Comparison of ENCODE assay signal across 8 cellular contexts in the genomic region with DNA sequence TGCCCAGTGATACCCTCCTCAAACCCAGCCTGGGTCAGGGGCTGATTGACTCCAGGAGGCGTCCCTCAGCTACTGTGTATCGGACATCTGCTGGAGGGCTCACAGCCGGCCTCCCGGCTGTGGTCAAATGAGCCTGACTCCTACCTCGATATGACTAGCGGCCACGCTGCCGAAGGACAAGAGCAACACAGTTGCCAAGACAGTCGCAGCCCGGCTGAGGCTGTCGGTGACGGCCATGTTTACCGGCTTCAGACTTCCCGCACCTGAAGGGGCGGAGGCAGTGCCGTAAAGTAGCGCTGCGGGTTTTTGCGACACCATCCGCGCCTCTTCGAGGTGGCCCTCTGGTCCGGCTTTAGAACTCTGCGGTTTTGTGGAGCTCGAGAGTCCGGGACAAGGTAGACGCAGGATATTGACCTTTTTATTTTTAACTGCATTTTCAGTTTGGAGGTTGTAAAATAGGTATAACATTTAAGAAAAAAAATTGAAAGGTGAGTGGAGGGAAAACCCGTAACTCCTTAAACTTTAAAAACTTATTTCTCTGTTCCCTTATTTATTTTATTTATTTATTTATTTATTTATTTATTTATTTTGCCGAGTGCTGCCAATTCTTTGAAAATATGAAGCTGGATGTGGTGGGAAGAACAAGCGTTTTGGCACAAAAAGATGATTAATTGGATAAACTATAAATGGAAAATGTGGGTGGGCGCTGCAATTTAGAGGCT. TPM values are rescaled to one million over a fixed set of nuclear protein-coding genes. Genes with fewer than 3 reads are reported as not detected.
DNase-seq lines count a peak whose midpoint lies in the region; ATAC-seq and TF ChIP-seq lines count a peak whose summit lies in the region.

Gene PIGK (minus strand): TSS at position 265 of the 722 bp plus-strand sequence. CDS start 28 bp downstream, at position 237.

- no peaks in the 10 kb centered on the region for H3K27me3 ChIP-seq in brain microvascular endothelial cell (replicated peaks)
- no peaks in the 10 kb centered on the region for H3K27me3 ChIP-seq in iPS DF 6.9 (ENCODE audit: control insufficient read depth, insufficient read depth, low read length)
- H3K27me3 ChIP-seq in gastrocnemius medialis: no peaks in the 10 kb centered on the region

- in situ Hi-C loops in brain microvascular endothelial cell (cut with HindIII; ENCODE audit: low pct_ligation_motif_present, low sequenced_read_pairs): no loop called here
- in situ Hi-C loops in gastrocnemius medialis (cut with MboI; ENCODE audit: low sequenced_read_pairs in 4 of 4): no loop called here

- H3K4me1 ChIP-seq in iPS DF 6.9 (ENCODE audit: control insufficient read depth, insufficient read depth, low read length): peaks cover 2% of the 10 kb centered on the region
- H3K4me1 ChIP-seq in gastrocnemius medialis: peaks cover 10 to 16% of the 10 kb centered on the region in 2 donors

- intact Hi-C loops in gastrocnemius medialis (cut with DNase I; ENCODE audit: low total_unique reads): loop anchor here (5.0 kb wide), 1 partner anchor 463 kb away; the partner anchor contains the start of gene ZZZ3

- TF ChIP-seq POLR2A in gastrocnemius medialis (IDR thresholded peaks at IDR 0.05): no peak

- peak within 1 kb of the TSS; percentile 88 for H3K4me3 ChIP-seq in brain microvascular endothelial cell (ENCODE audit: low read depth, low read length)
- H3K4me3 ChIP-seq in iPS DF 6.9 (ENCODE audit: low read length): peak within 1 kb of the TSS; percentile 75
- peak within 1 kb of the TSS; percentile 77 to 93 (median 88) for H3K4me3 ChIP-seq in gastrocnemius medialis

- ATAC-seq in GM18519 (IDR thresholded peaks at IDR 0.05; ENCODE audit: low FRiP score, unreplicated experiment) (peak; percentile 90), HG03060 (IDR thresholded peaks at IDR 0.05; ENCODE audit: low read depth, unreplicated experiment) (peak; percentile 90), gastrocnemius medialis (peak; percentile 94 to 97)

- no peaks in the 10 kb centered on the region for H3K9me3 ChIP-seq in iPS DF 6.9 (ENCODE audit: control insufficient read depth, insufficient read depth, low read length)
- no peaks in the 10 kb centered on the region for H3K9me3 ChIP-seq in gastrocnemius medialis

- peak within 1 kb of the TSS; percentile 35 for H3K27ac ChIP-seq in brain microvascular endothelial cell
- H3K27ac ChIP-seq in iPS DF 6.9 (ENCODE audit: low read length): no peak within 1 kb of the TSS
- peak within 1 kb of the TSS; percentile 87 to 96 (median 90) for H3K27ac ChIP-seq in gastrocnemius medialis

- TF ChIP-seq CTCF in brain microvascular endothelial cell (IDR thresholded peaks at IDR 0.05; ENCODE audit: low read depth, low read length, missing control alignments) (no peak), gastrocnemius medialis (IDR thresholded peaks at IDR 0.05 in 4 of 5, conservative IDR thresholded peaks at IDR 0.05 in 1 of 5) (no peak)

- no CpG with 5 or more reads among the region's 31 CpGs for WGBS in iPS DF 6.9 (ENCODE audit: insufficient coverage, insufficient read length)

- H3K36me3 ChIP-seq in brain microvascular endothelial cell (replicated peaks) (no peaks in the 10 kb centered on the region), iPS DF 6.9 (ENCODE audit: control insufficient read depth, insufficient read depth, low read length) (0 out of 2 replicates have a peak, but pooled peaks cover 4% of the 10 kb centered on the region), gastrocnemius medialis (no peaks in the 10 kb centered on the region)

- DNase-seq in 8988T (peak; percentile 12), NCI-H2107 (lab: John Stamatoyannopoulos, UW) (peak; percentile 51), UCSD-AML1 (lab: John Stamatoyannopoulos, UW; ENCODE audit: unreplicated experiment) (peak; percentile 90), brain microvascular endothelial cell (peak; percentile 85), iPS DF 6.9 (ENCODE audit: low read depth, low spot score) (peak; percentile 80), gastrocnemius medialis (peak; percentile 73 to 84)

RNA-seq across cellular contexts. Expression of gene PIGK, which starts in this region (rescaled TPM):
- total RNA-seq in gastrocnemius medialis: 10 to 100 TPM in 3 of 4 donors, 1 to 10 TPM in 1; 9.0 to 12.6 (median 11.2) TPM

Comparison
In these comparisons a context has a peak if more than half of its experiments do, and no peak if none do; other contexts are left out.
1. DNase-seq: peak in every context shown above with its lines; median percentile 90 in UCSD-AML1; 85 in brain microvascular endothelial cell; 80 in iPS DF 6.9; 78 in gastrocnemius medialis; 51 in NCI-H2107; 12 in 8988T.